Comparison of ENCODE assay signal across 10 cellular contexts in the genomic region with DNA sequence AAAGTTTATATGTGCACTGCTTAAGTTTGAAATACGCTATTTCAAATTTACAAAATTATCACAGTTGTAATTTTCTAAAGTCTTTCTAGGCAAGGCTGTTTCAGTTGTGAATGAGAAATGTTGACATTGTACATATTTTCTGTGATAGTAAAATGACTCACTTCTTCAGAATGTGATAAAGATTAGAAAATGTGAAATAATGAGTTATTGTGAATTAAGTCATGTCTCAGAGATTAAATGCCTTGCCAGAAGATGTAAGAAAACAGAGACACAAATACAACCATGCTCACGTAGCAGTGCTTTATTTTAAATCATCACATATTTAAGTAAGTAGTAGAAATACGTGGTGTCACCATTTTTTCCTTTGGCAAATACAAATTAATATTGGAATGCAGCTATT. TPM values are rescaled to one million over a fixed set of nuclear protein-coding genes. Genes with fewer than 3 reads are reported as not detected.
A peak's percentile ranks its signal among the peaks of the same experiment; 100 is the strongest.
DNase-seq lines count a peak whose midpoint lies in the region; FAIRE-seq and TF ChIP-seq lines count a peak whose summit lies in the region.
"Had no signal": no experiment of that assay in that cellular context is flagged by ENCODE, and none has a peak within 500 bp of the region (broad histone marks: within the 10 kb centered on the region; RNA-seq: fewer than 3 reads in every experiment).

No MANE protein-coding gene starts in this region.

- intact Hi-C loops in breast epithelium (cut with DNase I; ENCODE audit: low total_unique reads), result no loop called here
- intact Hi-C loops in kidney (cut with DNase I), result no loop called here
- intact Hi-C loops in activated T-helper 2 cell treated with anti-CD3 and anti-CD28 coated beads, Interferon-gamma antibody, Interleukin-2, Interleukin-4, amounts not matched to agents 10 μg/mL and 5 μg/mL and 100 μg/mL, durations not matched to agents 14 hours and 24 hours and 36 hours (cut with micrococcal nuclease), result no loop called here

- H3K27me3 ChIP-seq in breast epithelium, result peaks cover 0 to 58% of the 10 kb centered on the region in 2 donors

- peak; percentile 46 for FAIRE-seq in kidney (lab: Jason Lieb, UNC)
- no peak for FAIRE-seq in GM19239 (lab: Jason Lieb, UNC)

- H3K4me1 ChIP-seq in breast epithelium (no peaks in the 10 kb centered on the region), kidney (ENCODE audit: control insufficient read depth in 1 of 2, insufficient read depth in 1 of 2, low read depth in 1 of 2, low read length in 2 of 2) (no peaks in the 10 kb centered on the region)

- H3K27me3 Mint-ChIP-seq in activated T-helper 2 cell treated with anti-CD3 and anti-CD28 coated beads, Interferon-gamma antibody, Interleukin-2, Interleukin-4, amounts not matched to agents 10 μg/mL and 5 μg/mL and 100 μg/mL, durations not matched to agents 14 hours and 24 hours and 36 hours (ENCODE audit: low read depth), result peaks cover 43% of the 10 kb centered on the region

- H3K9me3 ChIP-seq in breast epithelium (no peaks in the 10 kb centered on the region), kidney (ENCODE audit: control insufficient read depth in 1 of 2, low read length in 2 of 2) (no peaks in the 10 kb centered on the region)

- peak overlapping the region in 1 of 2 donors; percentile 75 for H3K9ac ChIP-seq in kidney (ENCODE audit: low read length in 2 of 2)

- no peak overlapping the region for H3K4me3 Mint-ChIP-seq in activated T-helper 2 cell treated with anti-CD3 and anti-CD28 coated beads, Interferon-gamma antibody, Interleukin-2, Interleukin-4, amounts not matched to agents 10 μg/mL and 5 μg/mL and 100 μg/mL, durations not matched to agents 14 hours and 24 hours and 36 hours (ENCODE audit: low read depth)

- peaks cover 6% of the 10 kb centered on the region for H3K4me1 Mint-ChIP-seq in activated T-helper 2 cell treated with anti-CD3 and anti-CD28 coated beads, Interferon-gamma antibody, Interleukin-2, Interleukin-4, amounts not matched to agents 10 μg/mL and 5 μg/mL and 100 μg/mL, durations not matched to agents 14 hours and 24 hours and 36 hours (ENCODE audit: low read depth)

- TF ChIP-seq CTCF in LNCaP clone FGC (IDR thresholded peaks at IDR 0.05; ENCODE audit: control insufficient read depth, extremely low read depth, insufficient read depth) (no peak), breast epithelium (IDR thresholded peaks at IDR 0.05) (no peak), kidney (IDR thresholded peaks at IDR 0.05; ENCODE audit: borderline replicate concordance, extremely low read depth, insufficient read depth) (no peak)

- H3K36me3 ChIP-seq in breast epithelium, result no peaks in the 10 kb centered on the region
- no peaks in the 10 kb centered on the region for H3K36me3 ChIP-seq in kidney (ENCODE audit: control insufficient read depth in 1 of 2, insufficient read depth in 2 of 2, low read length in 2 of 2)

- H3K36me3 Mint-ChIP-seq in activated T-helper 2 cell treated with anti-CD3 and anti-CD28 coated beads, Interferon-gamma antibody, Interleukin-2, Interleukin-4, amounts not matched to agents 10 μg/mL and 5 μg/mL and 100 μg/mL, durations not matched to agents 14 hours and 24 hours and 36 hours (ENCODE audit: low read depth), result no peaks in the 10 kb centered on the region

- no peak for TF ChIP-seq POLR2A in breast epithelium (IDR thresholded peaks at IDR 0.05)

- H3K27ac Mint-ChIP-seq in activated T-helper 2 cell treated with anti-CD3 and anti-CD28 coated beads, Interferon-gamma antibody, Interleukin-2, Interleukin-4, amounts not matched to agents 10 μg/mL and 5 μg/mL and 100 μg/mL, durations not matched to agents 14 hours and 24 hours and 36 hours, result no peak overlapping the region

- H3K27ac ChIP-seq in breast epithelium, result peak overlapping the region in 1 of 2 donors; percentile 69
- peak overlapping the region; percentile 45 to 71 for H3K27ac ChIP-seq in kidney (ENCODE audit: low read depth in 2 of 2, low read length in 2 of 2)
- peak overlapping the region; percentile 7 for H3K27ac ChIP-seq in temporal lobe (ENCODE audit: low read depth, low read length)

- H3K9me3 Mint-ChIP-seq in activated T-helper 2 cell treated with anti-CD3 and anti-CD28 coated beads, Interferon-gamma antibody, Interleukin-2, Interleukin-4, amounts not matched to agents 10 μg/mL and 5 μg/mL and 100 μg/mL, durations not matched to agents 14 hours and 24 hours and 36 hours, result no peaks in the 10 kb centered on the region

- H3K4me3 ChIP-seq in LNCaP clone FGC (ENCODE audit: low read depth, low read length), result peak overlapping the region; percentile 50
- peak overlapping the region in 2 of 3 donors; percentile 32 to 46 for H3K4me3 ChIP-seq in breast epithelium
- peak overlapping the region; percentile 44 to 59 for H3K4me3 ChIP-seq in kidney (ENCODE audit: low read length in 2 of 2)

- no peak for DNase-seq in LNCaP clone FGC (ENCODE audit: low read depth)
- no peak for DNase-seq in breast epithelium (ENCODE audit: low spot score in 2 of 2)
- DNase-seq in kidney, result no peak
- DNase-seq in GM19239 (ENCODE audit: insufficient read length, low spot score), result no peak
- no peak for DNase-seq in NCI-H1436 (lab: John Stamatoyannopoulos, UW)
- no peak for DNase-seq in activated T-helper 2 cell treated with anti-CD3 and anti-CD28 coated beads, Interferon-gamma antibody, Interleukin-2, Interleukin-4, amounts not matched to agents 10 μg/mL and 5 μg/mL and 100 μg/mL, durations not matched to agents 14 hours and 24 hours and 36 hours (ENCODE audit: low spot score)
- DNase-seq: NCI-H1694; stimulated activated naive CD4-positive, alpha-beta T cell treated with Interleukin-2 at 50 U/mL for 16 hours; T1000 had no signal

RNA-seq across cellular contexts. Expression of gene CLCN4, which starts 0.8 kb away (rescaled TPM):
- total RNA-seq in breast epithelium (1 to 10 TPM; 2.9 to 4.7 (median 3.7) TPM), kidney (7.3 TPM), temporal lobe (66.1 TPM)
- 2.4 TPM for polyA plus RNA-seq in kidney (ENCODE audit: insufficient read depth, low read depth, low replicate concordance)
- total RNA-seq in activated T-helper 2 cell treated with anti-CD3 and anti-CD28 coated beads, Interferon-gamma antibody, Interleukin-2, Interleukin-4, amounts not matched to agents 10 μg/mL and 5 μg/mL and 100 μg/mL, durations not matched to agents 14 hours and 24 hours and 36 hours, result 0.14 and 0.16 TPM in 2 replicates
